Comparison of ENCODE assay signal across 33 cellular contexts in genomic region chr2:128821010-128821409, GRCh38.
"Had no signal": no experiment of that assay in that cellular context is flagged by ENCODE, and none has a peak within 500 bp of the region (broad histone marks: within the 10 kb centered on the region; RNA-seq: fewer than 3 reads in every experiment).

No MANE protein-coding gene starts in this region.

- ATAC-seq: activated CD8-positive, alpha-beta T cell treated with anti-CD3 and anti-CD28 coated beads for 36 hours; body of pancreas; T-cell had no signal

- H3K27ac ChIP-seq: adrenal gland, body of pancreas, brain microvascular endothelial cell, breast epithelium, VCaP had no signal

- H3K36me3 Mint-ChIP-seq: activated CD4-positive, alpha-beta memory T cell treated with anti-CD3 and anti-CD28 coated beads for 36 hours; activated naive CD4-positive, alpha-beta T cell treated with anti-CD3 and anti-CD28 coated beads, Interleukin-2, amount 10 ng/mL, durations not matched to agents 7 days and 5 days; activated naive CD4-positive, alpha-beta T cell treated with anti-CD3 and anti-CD28 coated beads, Interleukin-2, amount 50 U/mL, for 24 hours; activated naive CD8-positive, alpha-beta T cell; T-cell had no signal

- H3K27me3 Mint-ChIP-seq: activated CD4-positive, alpha-beta T cell treated with anti-CD3 and anti-CD28 coated beads, Interleukin-2, amount 10 ng/mL, durations not matched to agents 24 days and 14 days; activated CD8-positive, alpha-beta T cell treated with anti-CD3 and anti-CD28 coated beads for 36 hours; activated naive CD4-positive, alpha-beta T cell treated with anti-CD3 and anti-CD28 coated beads, Interleukin-2, amount 10 ng/mL, durations not matched to agents 7 days and 5 days; activated naive CD8-positive, alpha-beta T cell; T-cell had no signal

- H3K27me3 ChIP-seq: adrenal gland, body of pancreas, brain microvascular endothelial cell had no signal

- H3K9me3 ChIP-seq: adrenal gland, body of pancreas, breast epithelium had no signal

- H3K4me1 Mint-ChIP-seq: activated B cell treated with CpG ODN at 0.5 μM for 24 hours; activated CD4-positive, alpha-beta T cell treated with anti-CD3 and anti-CD28 coated beads, Interleukin-2, amount 10 ng/mL, durations not matched to agents 24 days and 14 days; activated naive CD4-positive, alpha-beta T cell treated with anti-CD3 and anti-CD28 coated beads, Interleukin-2, amount 10 ng/mL, durations not matched to agents 7 days and 5 days; activated naive CD4-positive, alpha-beta T cell treated with anti-CD3 and anti-CD28 coated beads, Interleukin-2, amount 50 U/mL, for 24 hours; T-cell had no signal

- FAIRE-seq: astrocyte, TTC549 had no signal

- H3K4me1 ChIP-seq: adrenal gland, body of pancreas, breast epithelium had no signal

- H3K36me3 ChIP-seq: adrenal gland, brain microvascular endothelial cell, breast epithelium had no signal

- H3K27ac Mint-ChIP-seq: activated B cell treated with CpG ODN at 0.5 μM for 24 hours; activated CD4-positive, alpha-beta memory T cell treated with anti-CD3 and anti-CD28 coated beads for 36 hours; activated CD4-positive, alpha-beta T cell treated with anti-CD3 and anti-CD28 coated beads, Interleukin-2, amount 10 ng/mL, durations not matched to agents 24 days and 14 days; activated CD8-positive, alpha-beta T cell treated with anti-CD3 and anti-CD28 coated beads for 36 hours; activated naive CD4-positive, alpha-beta T cell treated with anti-CD3 and anti-CD28 coated beads, Interleukin-2, amount 10 ng/mL, durations not matched to agents 7 days and 5 days; activated naive CD4-positive, alpha-beta T cell treated with anti-CD3 and anti-CD28 coated beads, Interleukin-2, amount 50 U/mL, for 24 hours; activated naive CD8-positive, alpha-beta T cell; activated T-cell treated with anti-CD3 and anti-CD28 coated beads, Interleukin-2, amount 50 U/mL, for 24 hours; activated T-helper 2 cell treated with anti-CD3 and anti-CD28 coated beads, Interferon-gamma antibody, Interleukin-2, Interleukin-4, amounts not matched to agents 10 μg/mL and 5 μg/mL and 100 μg/mL, durations not matched to agents 14 hours and 24 hours and 36 hours; T-cell; T-helper 1 cell treated with Interleukin-12 subunit alpha and Interleukin-12 subunit beta and Interleukin-4 antibody, amounts not matched to agents 30 μg/mL and 1 μg/mL, for 36 hours; T-helper 2 cell treated with Interferon-gamma antibody and Interleukin-4, amounts not matched to agents 5 μg/mL and 100 μg/mL, for 36 hours had no signal

- H3K4me3 Mint-ChIP-seq: activated B cell treated with CpG ODN at 0.5 μM for 24 hours; activated CD4-positive, alpha-beta memory T cell treated with anti-CD3 and anti-CD28 coated beads for 36 hours; activated CD4-positive, alpha-beta T cell treated with anti-CD3 and anti-CD28 coated beads, Interleukin-2, amount 10 ng/mL, durations not matched to agents 24 days and 14 days; activated CD8-positive, alpha-beta T cell treated with anti-CD3 and anti-CD28 coated beads for 36 hours; activated naive CD4-positive, alpha-beta T cell treated with anti-CD3 and anti-CD28 coated beads, Interleukin-2, amount 10 ng/mL, durations not matched to agents 7 days and 5 days; activated naive CD4-positive, alpha-beta T cell treated with anti-CD3 and anti-CD28 coated beads, Interleukin-2, amount 50 U/mL, for 24 hours; activated naive CD8-positive, alpha-beta T cell; activated T-cell treated with anti-CD3 and anti-CD28 coated beads, Interleukin-2, amount 50 U/mL, for 24 hours; T-cell; T-helper 1 cell treated with Interleukin-12 subunit alpha and Interleukin-12 subunit beta and Interleukin-4 antibody, amounts not matched to agents 30 μg/mL and 1 μg/mL, for 36 hours; T-helper 2 cell treated with Interferon-gamma antibody and Interleukin-4, amounts not matched to agents 5 μg/mL and 100 μg/mL, for 36 hours had no signal

- DNase-seq: activated B cell treated with CpG ODN at 0.5 μM for 24 hours; activated CD4-positive, alpha-beta memory T cell treated with anti-CD3 and anti-CD28 coated beads for 36 hours; activated CD4-positive, alpha-beta T cell treated with anti-CD3 and anti-CD28 coated beads for 4 hours; activated CD4-positive, alpha-beta T cell treated with anti-CD3 and anti-CD28 coated beads, Interleukin-2, amount 50 U/mL, for 1 hour; activated CD4-positive, alpha-beta T cell treated with anti-CD3 and anti-CD28 coated beads, Interleukin-2, amount 50 U/mL, for 4 hours; activated CD4-positive, CD25-positive, alpha-beta regulatory T cell treated with anti-CD3 and anti-CD28 coated beads, Interleukin-2, amount 50 U/mL, for 72 hours; activated CD8-positive, alpha-beta memory T cell treated with anti-CD3 and anti-CD28 coated beads, Interleukin-2, amount 50 U/mL, for 4 hours; activated CD8-positive, alpha-beta T cell treated with anti-CD3 and anti-CD28 coated beads for 36 hours; activated effector memory CD4-positive, alpha-beta T cell treated with Interleukin-2 at 50 U/mL for 16 hours; activated gamma-delta T cell; activated naive CD4-positive, alpha-beta T cell treated with anti-CD3 and anti-CD28 coated beads, Interleukin-2, amount 10 ng/mL, durations not matched to agents 7 days and 5 days; activated naive CD4-positive, alpha-beta T cell treated with Interleukin-2 at 50 U/mL for 16 hours; activated T-cell treated with anti-CD3 and anti-CD28 coated beads, Interleukin-2, amount 50 U/mL, for 24 hours; activated T-cell treated with anti-CD3 and anti-CD28 coated beads, Interleukin-2, amount 50 U/mL, for 48 hours; adrenal gland; amniotic stem cell; aorta; body of pancreas; brain microvascular endothelial cell; central memory CD4-positive, alpha-beta T cell; T-cell; T-helper 2 cell; T-helper 9 cell had no signal

- H3K9me3 Mint-ChIP-seq: activated naive CD4-positive, alpha-beta T cell treated with anti-CD3 and anti-CD28 coated beads, Interleukin-2, amount 50 U/mL, for 24 hours; activated T-cell treated with anti-CD3 and anti-CD28 coated beads, Interleukin-2, amount 50 U/mL, for 24 hours had no signal

- H3K4me3 ChIP-seq: adrenal gland, body of pancreas, breast epithelium had no signal
